12 cellular contexts compared by ENCODE assay signal in genomic region chr21:42746593-42747266, GRCh38.
DNase-seq lines count a peak whose midpoint lies in the region; ATAC-seq, FAIRE-seq and TF ChIP-seq lines count a peak whose summit lies in the region.
"Had no signal": no experiment of that assay in that cellular context is flagged by ENCODE, and none has a peak within 500 bp of the region (broad histone marks: within the 10 kb centered on the region; RNA-seq: fewer than 3 reads in every experiment).

No MANE protein-coding gene starts in this region.

- 68% methylated on average over 15 of the region's 21 CpGs for WGBS in right lobe of liver (ENCODE audit: insufficient coverage, low coverage, low lambda C conversion rate, missing lambda C conversion rate)

- H2AFZ ChIP-seq in OCI-LY7 (ENCODE audit: low read length): peak overlapping the region; percentile 81

- peak overlapping the region; percentile 34 for H3K27ac ChIP-seq in OCI-LY7 (ENCODE audit: low read depth, low read length, poor library complexity, severe bottlenecking)
- peak overlapping the region in 2 of 3 donors; percentile 12 to 43 for H3K27ac ChIP-seq in right lobe of liver
- H3K27ac ChIP-seq: KMS-11 had no signal

- no peaks in the 10 kb centered on the region for H3K36me3 Mint-ChIP-seq in activated T-helper 17 cell treated with anti-CD3 and anti-CD28 coated beads, Interleukin-2, amount 50 U/mL, for 72 hours (ENCODE audit: low read depth)
- H3K36me3 Mint-ChIP-seq in stimulated activated naive B cell treated with anti-CD40 and anti-IgM and Interleukin-4, amounts not matched to agents 10 μg/mL and 1 μg/mL and 100 μg/mL, for 72 hours: no peaks in the 10 kb centered on the region

- FAIRE-seq in GM12892 (lab: Jason Lieb, UNC): no peak
- FAIRE-seq: GM18507, keratinocyte had no signal

- H3K9me2 ChIP-seq in OCI-LY7 (ENCODE audit: insufficient read depth, low read length): no peaks in the 10 kb centered on the region

- H3K4me3 Mint-ChIP-seq in activated T-helper 17 cell treated with anti-CD3 and anti-CD28 coated beads, Interleukin-2, amount 50 U/mL, for 72 hours: peak overlapping the region; percentile 76
- H3K4me3 Mint-ChIP-seq in stimulated activated naive B cell treated with anti-CD40 and anti-IgM and Interleukin-4, amounts not matched to agents 10 μg/mL and 1 μg/mL and 100 μg/mL, for 72 hours: peak overlapping the region; percentile 59 to 70

- no peak for TF ChIP-seq CTCF in OCI-LY7 (conservative IDR thresholded peaks at IDR 0.05; ENCODE audit: low read length)
- no peak for TF ChIP-seq CTCF in right lobe of liver (IDR thresholded peaks at IDR 0.05)

- DNase-seq in OCI-LY7 (ENCODE audit: low spot score) (peak; percentile 59), right lobe of liver (peak in 2 of 3 donors; percentile 54 to 68), GM12892 (ENCODE audit: insufficient read length) (no peak)
- DNase-seq in stimulated activated naive B cell treated with anti-CD40 and anti-IgM and Interleukin-4, amounts not matched to agents 10 μg/mL and 1 μg/mL and 100 μg/mL, for 72 hours: no peak
- DNase-seq: amniotic stem cell had no signal

- H3K27ac Mint-ChIP-seq in activated T-helper 17 cell treated with anti-CD3 and anti-CD28 coated beads, Interleukin-2, amount 50 U/mL, for 72 hours: peak overlapping the region; percentile 92
- peak overlapping the region; percentile 65 for H3K27ac Mint-ChIP-seq in stimulated activated naive B cell treated with anti-CD40 and anti-IgM and Interleukin-4, amounts not matched to agents 10 μg/mL and 1 μg/mL and 100 μg/mL, for 72 hours

- peak; percentile 84 for ATAC-seq in activated T-helper 17 cell treated with anti-CD3 and anti-CD28 coated beads, Interleukin-2, amount 50 U/mL, for 72 hours (replicated peaks)
- ATAC-seq in right lobe of liver: peak; percentile 36 to 75 (median 61)
- ATAC-seq in stimulated activated naive B cell treated with anti-CD40 and anti-IgM and Interleukin-4, amounts not matched to agents 10 μg/mL and 1 μg/mL and 100 μg/mL, for 72 hours (replicated peaks): peak; percentile 60 to 64
- ATAC-seq in GM21360 (IDR thresholded peaks at IDR 0.05; ENCODE audit: unreplicated experiment): no peak
- no peak for ATAC-seq in GM18868 (IDR thresholded peaks at IDR 0.05; ENCODE audit: unreplicated experiment)
- ATAC-seq in GM21786 (IDR thresholded peaks at IDR 0.05; ENCODE audit: unreplicated experiment): no peak

- intact Hi-C loops in OCI-LY7 (cut with micrococcal nuclease; ENCODE audit: unreplicated experiment): no loop called here
- intact Hi-C loops in right lobe of liver (cut with DNase I): no loop called here

- H3K9me3 ChIP-seq in OCI-LY7 (ENCODE audit: low read length): no peaks in the 10 kb centered on the region
- no peaks in the 10 kb centered on the region for H3K9me3 ChIP-seq in right lobe of liver

- BruUV-seq in OCI-LY7 (replicated peaks; lab: Mats Ljungman, UMichigan): no TSS peak

- peaks cover 12% of the 10 kb centered on the region for H3K4me1 Mint-ChIP-seq in activated T-helper 17 cell treated with anti-CD3 and anti-CD28 coated beads, Interleukin-2, amount 50 U/mL, for 72 hours
- H3K4me1 Mint-ChIP-seq in stimulated activated naive B cell treated with anti-CD40 and anti-IgM and Interleukin-4, amounts not matched to agents 10 μg/mL and 1 μg/mL and 100 μg/mL, for 72 hours: peaks cover 18 to 20% of the 10 kb centered on the region in 2 donors

- H3K4me1 ChIP-seq in OCI-LY7 (ENCODE audit: insufficient read depth, low read length, poor library complexity, severe bottlenecking) (peaks cover 18% of the 10 kb centered on the region), right lobe of liver (no peaks in the 10 kb centered on the region)

- CTCF ChIA-PET in OCI-LY7 (lab: Charles Lee; ENCODE audit: unreplicated experiment): no interaction called here

- POLR2A ChIA-PET in OCI-LY7 (lab: Charles Lee): interaction anchor here (0.6 kb wide), 1 partner anchor 87 kb away, joined by 4 read pairs; no protein-coding TSS in a partner anchor

- no peaks in the 10 kb centered on the region for H3K27me3 ChIP-seq in right lobe of liver

- H3K79me2 ChIP-seq in OCI-LY7 (ENCODE audit: insufficient read depth, low read depth, low read length): no peaks in the 10 kb centered on the region

- H3K4me3 ChIP-seq in OCI-LY7 (ENCODE audit: low read depth, low read length, poor library complexity, severe bottlenecking) (peak overlapping the region; percentile 7), right lobe of liver (no peak overlapping the region)

- TF ChIP-seq POLR2A in right lobe of liver (IDR thresholded peaks at IDR 0.05): no peak
- no peak for TF ChIP-seq POLR2A in GM12892 (IDR thresholded peaks at IDR 0.05; ENCODE audit: low read depth, low read length)

- H3K4me2 ChIP-seq in OCI-LY7 (ENCODE audit: low read length): peak overlapping the region; percentile 48
- H3K4me2 ChIP-seq: KMS-11 had no signal

- no peaks in the 10 kb centered on the region for H3K36me3 ChIP-seq in OCI-LY7 (ENCODE audit: insufficient read depth, low read length)
- H3K36me3 ChIP-seq in right lobe of liver: no peaks in the 10 kb centered on the region

- no peaks in the 10 kb centered on the region for H4K20me1 ChIP-seq in OCI-LY7 (ENCODE audit: insufficient read depth, low read length)

- no peaks in the 10 kb centered on the region for H3K27me3 Mint-ChIP-seq in activated T-helper 17 cell treated with anti-CD3 and anti-CD28 coated beads, Interleukin-2, amount 50 U/mL, for 72 hours
- peaks cover 5 to 14% of the 10 kb centered on the region in 2 donors for H3K27me3 Mint-ChIP-seq in stimulated activated naive B cell treated with anti-CD40 and anti-IgM and Interleukin-4, amounts not matched to agents 10 μg/mL and 1 μg/mL and 100 μg/mL, for 72 hours

- H3K9me3 Mint-ChIP-seq in activated T-helper 17 cell treated with anti-CD3 and anti-CD28 coated beads, Interleukin-2, amount 50 U/mL, for 72 hours: no peaks in the 10 kb centered on the region
- H3K9me3 Mint-ChIP-seq in stimulated activated naive B cell treated with anti-CD40 and anti-IgM and Interleukin-4, amounts not matched to agents 10 μg/mL and 1 μg/mL and 100 μg/mL, for 72 hours: no peaks in the 10 kb centered on the region

Comparison
In these comparisons a context has a peak if more than half of its experiments do, and no peak if none do; other contexts are left out.
1. DNase-seq: peak in OCI-LY7 (single experiment) and right lobe of liver (2 of 3); none in stimulated activated naive B cell treated with anti-CD40 and anti-IgM and Interleukin-4, amounts not matched to agents 10 μg/mL and 1 μg/mL and 100 μg/mL, for 72 hours (single experiment) and GM12892 (single experiment).
2. ATAC-seq: peak in activated T-helper 17 cell treated with anti-CD3 and anti-CD28 coated beads, Interleukin-2, amount 50 U/mL, for 72 hours (single experiment), right lobe of liver (4 of 4) and stimulated activated naive B cell treated with anti-CD40 and anti-IgM and Interleukin-4, amounts not matched to agents 10 μg/mL and 1 μg/mL and 100 μg/mL, for 72 hours (2 of 2); none in GM21360 (single experiment), GM18868 (single experiment) and GM21786 (single experiment).